15 cellular contexts compared by ENCODE assay signal in genomic region chr6:129203190-129203900, GRCh38.
DNase-seq lines count a peak whose midpoint lies in the region; ATAC-seq and TF ChIP-seq lines count a peak whose summit lies in the region.
"Had no signal": no experiment of that assay in that cellular context is flagged by ENCODE, and none has a peak within 500 bp of the region (broad histone marks: within the 10 kb centered on the region; RNA-seq: fewer than 3 reads in every experiment).

No MANE protein-coding gene starts in this region.

- H3K9ac ChIP-seq in SK-N-MC (ENCODE audit: insufficient read length), result no peak overlapping the region
- H3K9ac ChIP-seq in endodermal cell (ENCODE audit: extremely low read depth, low read length, poor library complexity, severe bottlenecking), result no peak overlapping the region

- WGBS in endodermal cell (ENCODE audit: insufficient coverage in 1 of 2, insufficient read length in 1 of 2), 2 experiments, result 72 to 95% methylated on average over 2 to 5 of the region's 5 CpGs

- no peaks in the 10 kb centered on the region for H3K4me1 Mint-ChIP-seq in endodermal cell
- peaks cover 11% of the 10 kb centered on the region for H3K4me1 Mint-ChIP-seq in stimulated activated effector memory CD8-positive, alpha-beta T cell treated with anti-CD3 and anti-CD28 coated beads, Interleukin-12 subunit alpha, Interleukin-12 subunit beta, amount 100 ng/mL, for 72 hours
- H3K4me1 Mint-ChIP-seq: IgD-negative memory B cell had no signal

- H3K9me3 Mint-ChIP-seq in endodermal cell, result no peaks in the 10 kb centered on the region
- H3K9me3 Mint-ChIP-seq in stimulated activated effector memory CD8-positive, alpha-beta T cell treated with anti-CD3 and anti-CD28 coated beads, Interleukin-12 subunit alpha, Interleukin-12 subunit beta, amount 100 ng/mL, for 72 hours, result no peaks in the 10 kb centered on the region

- no peaks in the 10 kb centered on the region for H3K27me3 ChIP-seq in endodermal cell (ENCODE audit: control insufficient read depth, insufficient read depth, low read length, poor library complexity, severe bottlenecking)

- no peak overlapping the region for H3K4me3 Mint-ChIP-seq in endodermal cell
- no peak overlapping the region for H3K4me3 Mint-ChIP-seq in stimulated activated effector memory CD8-positive, alpha-beta T cell treated with anti-CD3 and anti-CD28 coated beads, Interleukin-12 subunit alpha, Interleukin-12 subunit beta, amount 100 ng/mL, for 72 hours
- H3K4me3 Mint-ChIP-seq: IgD-negative memory B cell had no signal

- H3K27ac Mint-ChIP-seq in endodermal cell, result no peak overlapping the region
- H3K27ac Mint-ChIP-seq in stimulated activated effector memory CD8-positive, alpha-beta T cell treated with anti-CD3 and anti-CD28 coated beads, Interleukin-12 subunit alpha, Interleukin-12 subunit beta, amount 100 ng/mL, for 72 hours, result no peak overlapping the region
- H3K27ac Mint-ChIP-seq: IgD-negative memory B cell had no signal

- H3K27ac ChIP-seq in SK-N-MC (peak overlapping the region; percentile 96), endodermal cell (ENCODE audit: low read depth, low read length) (no peak overlapping the region)
- H3K27ac ChIP-seq: PC-9 had no signal

- H3K4me3 ChIP-seq in SK-N-MC (no peak overlapping the region), endodermal cell (ENCODE audit: low read length) (no peak overlapping the region)
- H3K4me3 ChIP-seq: HAP-1, PC-9 had no signal

- H3K9me3 ChIP-seq in SK-N-MC (ENCODE audit: low read depth, low read length) (no peaks in the 10 kb centered on the region), endodermal cell (ENCODE audit: control insufficient read depth, low read length) (no peaks in the 10 kb centered on the region)
- H3K9me3 ChIP-seq: HAP-1 had no signal

- peak; percentile 36 for DNase-seq in ELR (ENCODE audit: low read depth)
- no peak for DNase-seq in SK-N-MC (ENCODE audit: low read depth, low spot score)
- no peak for DNase-seq in endodermal cell
- DNase-seq in stimulated activated effector memory CD8-positive, alpha-beta T cell treated with anti-CD3 and anti-CD28 coated beads, Interleukin-12 subunit alpha, Interleukin-12 subunit beta, amount 100 ng/mL, for 72 hours (ENCODE audit: low spot score in 2 of 2), result no peak
- DNase-seq in omental fat pad (ENCODE audit: low spot score), result no peak
- DNase-seq in AG08395 (ENCODE audit: low spot score), result no peak
- no peak for DNase-seq in globus pallidus (ENCODE audit: low spot score)
- DNase-seq: C1 segment of cervical spinal cord, DMS153, NCI-H146, NCI-H2081 treated with DMSO at 0.1 percent for 48 hours, NCI-H524 treated with DMSO at 0.1 percent for 48 hours had no signal

- H3K4me1 ChIP-seq in endodermal cell (ENCODE audit: control insufficient read depth, insufficient read depth, low read length), result no peaks in the 10 kb centered on the region

- peak; percentile 12 for TF ChIP-seq CTCF in endodermal cell (conservative IDR thresholded peaks at IDR 0.05)
- no peak for TF ChIP-seq CTCF in omental fat pad (IDR thresholded peaks at IDR 0.05)

- H3K27me3 Mint-ChIP-seq in endodermal cell (ENCODE audit: insufficient read depth), result no peaks in the 10 kb centered on the region

- no peaks in the 10 kb centered on the region for H3K36me3 Mint-ChIP-seq in endodermal cell (ENCODE audit: low read depth)
- H3K36me3 Mint-ChIP-seq in stimulated activated effector memory CD8-positive, alpha-beta T cell treated with anti-CD3 and anti-CD28 coated beads, Interleukin-12 subunit alpha, Interleukin-12 subunit beta, amount 100 ng/mL, for 72 hours, result no peaks in the 10 kb centered on the region
- H3K36me3 Mint-ChIP-seq: IgD-negative memory B cell had no signal

- H3K36me3 ChIP-seq in SK-N-MC (ENCODE audit: insufficient read depth, low read length), result no peaks in the 10 kb centered on the region
- no peaks in the 10 kb centered on the region for H3K36me3 ChIP-seq in endodermal cell (ENCODE audit: control insufficient read depth, insufficient read depth, low read length)
- H3K36me3 ChIP-seq: HAP-1 had no signal

- peak; percentile 60 for ATAC-seq in stimulated activated effector memory CD8-positive, alpha-beta T cell treated with anti-CD3 and anti-CD28 coated beads, Interleukin-12 subunit alpha, Interleukin-12 subunit beta, amount 100 ng/mL, for 72 hours
- no peak for ATAC-seq in omental fat pad (ENCODE audit: low FRiP score)
